Comparison of ENCODE assay signal across 17 cellular contexts in genomic region chr5:180519098-180519497, GRCh38. TPM values are rescaled to one million over a fixed set of nuclear protein-coding genes. Genes with fewer than 3 reads are reported as not detected.
A peak's percentile ranks its signal among the peaks of the same experiment; 100 is the strongest.
DNase-seq lines count a peak whose midpoint lies in the region; ATAC-seq, FAIRE-seq and TF ChIP-seq lines count a peak whose summit lies in the region.
"Had no signal": no experiment of that assay in that cellular context is flagged by ENCODE, and none has a peak within 500 bp of the region (broad histone marks: within the 10 kb centered on the region; RNA-seq: fewer than 3 reads in every experiment).

No MANE protein-coding gene starts in this region.

- no peaks in the 10 kb centered on the region for H3K27me3 ChIP-seq in fibroblast of lung (ENCODE audit: control insufficient read depth, insufficient read depth, low read length)
- H3K27me3 ChIP-seq: esophagus squamous epithelium, testis had no signal

- H3K4me3 ChIP-seq in A549 (no peak overlapping the region), fibroblast of lung (replicated peaks in 1 of 4; ENCODE audit: control extremely low read depth in 1 of 4, insufficient read depth in 1 of 4, low read depth in 3 of 4, low read length in 4 of 4) (no peak overlapping the region)
- H3K4me3 ChIP-seq: coronary artery, esophagus squamous epithelium, testis had no signal

- H2AFZ ChIP-seq in fibroblast of lung (ENCODE audit: low read length): no peak overlapping the region

- ATAC-seq in A549: no peak
- no peak for ATAC-seq in HG03280 (IDR thresholded peaks at IDR 0.05; ENCODE audit: unreplicated experiment)
- ATAC-seq: activated T-cell treated with anti-CD3 and anti-CD28 coated beads, Interleukin-2, amount 50 U/mL, for 4 hours had no signal

- no peak for TF ChIP-seq RAD21 in A549 (conservative IDR thresholded peaks at IDR 0.05 in 1 of 2, IDR thresholded peaks at IDR 0.05 in 1 of 2)

- no peak overlapping the region for H3K9ac ChIP-seq in fibroblast of lung (ENCODE audit: insufficient read depth, low read length)

- POLR2A ChIA-PET in A549 (lab: Yijun Ruan, JAX): interaction anchor here (0.6 kb wide), 1 partner anchor 39 kb away, joined by 3 read pairs; no protein-coding TSS in a partner anchor

- H3K27ac ChIP-seq in A549: no peak overlapping the region
- no peak overlapping the region for H3K27ac ChIP-seq in fibroblast of lung (ENCODE audit: insufficient read depth, low read length)
- H3K27ac ChIP-seq: coronary artery, esophagus squamous epithelium, testis had no signal

- TF ChIP-seq EP300 in A549 (IDR thresholded peaks at IDR 0.05): no peak

- peaks cover 9% of the 10 kb centered on the region; the same call in 2 of the 3 replicates for H3K4me1 ChIP-seq in A549
- H3K4me1 ChIP-seq in fibroblast of lung (ENCODE audit: control insufficient read depth, extremely low read depth, insufficient read depth, low read length): no peaks in the 10 kb centered on the region

- no peak for FAIRE-seq in A549 (lab: Jason Lieb, UNC)

- H3K9me3 ChIP-seq in A549 (no peaks in the 10 kb centered on the region), fibroblast of lung (ENCODE audit: control insufficient read depth, insufficient read depth, low read depth, low read length) (no peaks in the 10 kb centered on the region)
- H3K9me3 ChIP-seq: esophagus squamous epithelium, testis had no signal

- no peaks in the 10 kb centered on the region for H4K20me1 ChIP-seq in fibroblast of lung (ENCODE audit: control insufficient read depth, extremely low read depth, insufficient read depth, low read length)

- in situ Hi-C loops in GM13976 (cut with MboI; ENCODE audit: low sequenced_read_pairs, unreplicated experiment): no loop called here

- H3K4me2 ChIP-seq in A549: no peak overlapping the region
- no peak overlapping the region for H3K4me2 ChIP-seq in fibroblast of lung (ENCODE audit: extremely low read depth, insufficient read depth, low read length)

- H3K36me3 ChIP-seq in fibroblast of lung (ENCODE audit: control insufficient read depth, insufficient read depth, low read length): no peaks in the 10 kb centered on the region
- H3K36me3 ChIP-seq: esophagus squamous epithelium had no signal

- no peak for TF ChIP-seq CTCF in A549 (IDR thresholded peaks at IDR 0.05)
- TF ChIP-seq CTCF in fibroblast of lung (conservative IDR thresholded peaks at IDR 0.05 in 1 of 2, IDR thresholded peaks at IDR 0.05 in 1 of 2; ENCODE audit: low read depth in 1 of 2, low read length in 2 of 2): no peak
- TF ChIP-seq CTCF in GM13976 (IDR thresholded peaks at IDR 0.05; ENCODE audit: borderline replicate concordance, control extremely low read depth, extremely low read depth, insufficient read depth, missing control alignments): no peak

- CTCF ChIA-PET in A549 (lab: Yijun Ruan, JAX): interaction anchor here (1.5 kb wide), 1 partner anchor 48 kb away, joined by 3 read pairs; no protein-coding TSS in a partner anchor

- peaks cover 76% of the 10 kb centered on the region for H3K79me2 ChIP-seq in fibroblast of lung (ENCODE audit: control insufficient read depth, insufficient read depth, low read length)

- no peak for TF ChIP-seq POLR2A in A549 (IDR thresholded peaks at IDR 0.05; ENCODE audit: low read length)

- 70% methylated on average over 3 of the region's 3 CpGs for WGBS in A549 (ENCODE audit: missing lambda C conversion rate)

- DNase-seq in A549 (ENCODE audit: low read depth in 1 of 2, low spot score in 1 of 2) (no peak), GM04504 (ENCODE audit: low read depth) (peak; percentile 15), OCI-M1 (lab: John Stamatoyannopoulos, UW) (peak; percentile 51), fibroblast of lung (ENCODE audit: low read depth in 2 of 2) (peak; percentile 38 to 78), NCI-H510A treated with DMSO at 0.1 percent for 48 hours (lab: John Stamatoyannopoulos, UW) (no peak), GM13976 (ENCODE audit: low spot score) (no peak)
- no peak for DNase-seq in activated CD4-positive, alpha-beta T cell treated with anti-CD3 and anti-CD28 coated beads, Interleukin-2, amount 50 U/mL, for 1 hour
- DNase-seq: activated CD4-positive, alpha-beta T cell treated with anti-CD3 and anti-CD28 coated beads, Interleukin-2, amount 10 ng/mL, durations not matched to agents 24 days and 14 days; activated T-cell treated with anti-CD3 and anti-CD28 coated beads, Interleukin-2, amount 50 U/mL, for 4 hours; amniotic stem cell; esophagus squamous epithelium; NCI-H146; NCI-H524 treated with DMSO at 0.1 percent for 48 hours; T-helper 2 cell; testis had no signal

TF ChIP-seq in A549, 52 proteins besides CTCF, POLR2A, EP300 and RAD21:
- TF ChIP-seq ZFP36 (IDR thresholded peaks at IDR 0.05; ENCODE audit: borderline replicate concordance, partially characterized antibody) (no peak), HOXB13 (CRISPR knock-in tag; IDR thresholded peaks at IDR 0.05; ENCODE audit: low read depth) (peak; percentile 60; the same call in 1 of the 2 replicates)

RNA-seq across cellular contexts. Expression of gene CNOT6, which starts 24.9 kb away (rescaled TPM):
- polyA plus RNA-seq in A549 (2011; rRNA removed): 28.5 and 31.9 TPM in 2 replicates
- polyA plus RNA-seq in A549 (2012; cell fraction: cytosol; rRNA removed): 11.3 and 14.4 TPM in 2 replicates
- 6.3 and 7.7 TPM in 2 replicates for polyA plus RNA-seq in A549 (2012; cell fraction: nucleus; rRNA removed)
- 16.9 to 18.2 TPM (median 18.1 TPM) in 3 replicates for polyA plus RNA-seq in A549 (2017; fragmentation: RNase III; extraction: RNeasy Plus Mini Kit Qiagen cat#74134 plus additional on column Dnase treatment)
- 14.3 and 15.2 TPM in 2 replicates for polyA minus RNA-seq in A549 (2011; rRNA and poly(A)+ RNA removed)
- 11.3 and 12.7 TPM in 2 replicates for total RNA-seq in fibroblast of lung
- 19.5 and 20.0 TPM in 2 replicates for polyA plus RNA-seq in fibroblast of lung
- 13.8 and 14.2 TPM in 2 replicates for polyA plus RNA-seq in fibroblast of lung (2012)
- 2.0 and 5.3 TPM in 2 replicates for polyA minus RNA-seq in fibroblast of lung (ENCODE audit: low replicate concordance)

Comparison
In these comparisons a context has a peak if more than half of its experiments do, and no peak if none do; other contexts are left out.
1. DNase-seq: peak in GM04504 (single experiment), OCI-M1 (single experiment) and fibroblast of lung (2 of 2); none in A549 (0 of 2), NCI-H510A treated with DMSO at 0.1 percent for 48 hours (single experiment), activated CD4-positive, alpha-beta T cell treated with anti-CD3 and anti-CD28 coated beads, Interleukin-2, amount 50 U/mL, for 1 hour (single experiment) and GM13976 (single experiment).